Comparison of ENCODE assay signal across 2 cellular contexts in genomic region chr1:205929812-205930577, GRCh38.
TF ChIP-seq lines count a peak whose summit lies in the region.

No MANE protein-coding gene starts in this region.

TF ChIP-seq in HEK293, 187 proteins besides CTCF, POLR2A, EP300 and RAD21 (continued from another document):
- TF ChIP-seq KLF1 (tag by site-specific recombination; IDR thresholded peaks at IDR 0.05) (no peak), EGR2 (tag by site-specific recombination; IDR thresholded peaks at IDR 0.05; ENCODE audit: low read depth) (0 out of 2 replicates have a peak, but pooled peaks have one; percentile 24), ZNF157 (tag by site-specific recombination; IDR thresholded peaks at IDR 0.05) (no peak), PRDM6 (tag by site-specific recombination; IDR thresholded peaks at IDR 0.05) (no peak)

TF ChIP-seq in H1, 55 proteins besides CTCF, POLR2A, EP300 and RAD21:
- TF ChIP-seq, protein P1, sequence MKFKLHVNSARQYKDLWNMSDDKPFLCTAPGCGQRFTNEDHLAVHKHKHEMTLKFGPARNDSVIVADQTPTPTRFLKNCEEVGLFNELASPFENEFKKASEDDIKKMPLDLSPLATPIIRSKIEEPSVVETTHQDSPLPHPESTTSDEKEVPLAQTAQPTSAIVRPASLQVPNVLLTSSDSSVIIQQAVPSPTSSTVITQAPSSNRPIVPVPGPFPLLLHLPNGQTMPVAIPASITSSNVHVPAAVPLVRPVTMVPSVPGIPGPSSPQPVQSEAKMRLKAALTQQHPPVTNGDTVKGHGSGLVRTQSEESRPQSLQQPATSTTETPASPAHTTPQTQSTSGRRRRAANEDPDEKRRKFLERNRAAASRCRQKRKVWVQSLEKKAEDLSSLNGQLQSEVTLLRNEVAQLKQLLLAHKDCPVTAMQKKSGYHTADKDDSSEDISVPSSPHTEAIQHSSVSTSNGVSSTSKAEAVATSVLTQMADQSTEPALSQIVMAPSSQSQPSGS (IDR thresholded peaks at IDR 0.05; ENCODE audit: low read length), result no peak
- no peak for TF ChIP-seq TCF12 (IDR thresholded peaks at IDR 0.05; ENCODE audit: low read depth, low read length)
- TF ChIP-seq KDM5A (IDR thresholded peaks at IDR 0.05; ENCODE audit: low read length), result no peak
- TF ChIP-seq SP2 (IDR thresholded peaks at IDR 0.05; ENCODE audit: low read length), result no peak
- TF ChIP-seq HDAC2 (IDR thresholded peaks at IDR 0.05; ENCODE audit: borderline replicate concordance in 1 of 2, low read depth in 2 of 2, low read length in 2 of 2), result no peak
- TF ChIP-seq ASH2L (IDR thresholded peaks at IDR 0.05; ENCODE audit: low read length), result no peak
- no peak for TF ChIP-seq SIX5 (IDR thresholded peaks at IDR 0.05; ENCODE audit: low read depth, low read length)
- TF ChIP-seq SAP30 (IDR thresholded peaks at IDR 0.05; ENCODE audit: insufficient read depth, insufficient replicate concordance, low read length), result no peak
- TF ChIP-seq CHD1 (IDR thresholded peaks at IDR 0.05; ENCODE audit: low read depth, low read length), result no peak
- no peak for TF ChIP-seq SP1 (IDR thresholded peaks at IDR 0.05; ENCODE audit: low read depth, low read length)
- no peak for TF ChIP-seq RBBP5 (IDR thresholded peaks at IDR 0.05; ENCODE audit: borderline replicate concordance, low read depth, low read length)
- no peak for TF ChIP-seq TBP (IDR thresholded peaks at IDR 0.05; ENCODE audit: low read depth, low read length)
- no peak for TF ChIP-seq E2F6 (IDR thresholded peaks at IDR 0.05)
- TF ChIP-seq, protein P2, sequence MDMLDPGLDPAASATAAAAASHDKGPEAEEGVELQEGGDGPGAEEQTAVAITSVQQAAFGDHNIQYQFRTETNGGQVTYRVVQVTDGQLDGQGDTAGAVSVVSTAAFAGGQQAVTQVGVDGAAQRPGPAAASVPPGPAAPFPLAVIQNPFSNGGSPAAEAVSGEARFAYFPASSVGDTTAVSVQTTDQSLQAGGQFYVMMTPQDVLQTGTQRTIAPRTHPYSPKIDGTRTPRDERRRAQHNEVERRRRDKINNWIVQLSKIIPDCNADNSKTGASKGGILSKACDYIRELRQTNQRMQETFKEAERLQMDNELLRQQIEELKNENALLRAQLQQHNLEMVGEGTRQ (IDR thresholded peaks at IDR 0.05; ENCODE audit: low read length), result no peak
- TF ChIP-seq, protein P3, sequence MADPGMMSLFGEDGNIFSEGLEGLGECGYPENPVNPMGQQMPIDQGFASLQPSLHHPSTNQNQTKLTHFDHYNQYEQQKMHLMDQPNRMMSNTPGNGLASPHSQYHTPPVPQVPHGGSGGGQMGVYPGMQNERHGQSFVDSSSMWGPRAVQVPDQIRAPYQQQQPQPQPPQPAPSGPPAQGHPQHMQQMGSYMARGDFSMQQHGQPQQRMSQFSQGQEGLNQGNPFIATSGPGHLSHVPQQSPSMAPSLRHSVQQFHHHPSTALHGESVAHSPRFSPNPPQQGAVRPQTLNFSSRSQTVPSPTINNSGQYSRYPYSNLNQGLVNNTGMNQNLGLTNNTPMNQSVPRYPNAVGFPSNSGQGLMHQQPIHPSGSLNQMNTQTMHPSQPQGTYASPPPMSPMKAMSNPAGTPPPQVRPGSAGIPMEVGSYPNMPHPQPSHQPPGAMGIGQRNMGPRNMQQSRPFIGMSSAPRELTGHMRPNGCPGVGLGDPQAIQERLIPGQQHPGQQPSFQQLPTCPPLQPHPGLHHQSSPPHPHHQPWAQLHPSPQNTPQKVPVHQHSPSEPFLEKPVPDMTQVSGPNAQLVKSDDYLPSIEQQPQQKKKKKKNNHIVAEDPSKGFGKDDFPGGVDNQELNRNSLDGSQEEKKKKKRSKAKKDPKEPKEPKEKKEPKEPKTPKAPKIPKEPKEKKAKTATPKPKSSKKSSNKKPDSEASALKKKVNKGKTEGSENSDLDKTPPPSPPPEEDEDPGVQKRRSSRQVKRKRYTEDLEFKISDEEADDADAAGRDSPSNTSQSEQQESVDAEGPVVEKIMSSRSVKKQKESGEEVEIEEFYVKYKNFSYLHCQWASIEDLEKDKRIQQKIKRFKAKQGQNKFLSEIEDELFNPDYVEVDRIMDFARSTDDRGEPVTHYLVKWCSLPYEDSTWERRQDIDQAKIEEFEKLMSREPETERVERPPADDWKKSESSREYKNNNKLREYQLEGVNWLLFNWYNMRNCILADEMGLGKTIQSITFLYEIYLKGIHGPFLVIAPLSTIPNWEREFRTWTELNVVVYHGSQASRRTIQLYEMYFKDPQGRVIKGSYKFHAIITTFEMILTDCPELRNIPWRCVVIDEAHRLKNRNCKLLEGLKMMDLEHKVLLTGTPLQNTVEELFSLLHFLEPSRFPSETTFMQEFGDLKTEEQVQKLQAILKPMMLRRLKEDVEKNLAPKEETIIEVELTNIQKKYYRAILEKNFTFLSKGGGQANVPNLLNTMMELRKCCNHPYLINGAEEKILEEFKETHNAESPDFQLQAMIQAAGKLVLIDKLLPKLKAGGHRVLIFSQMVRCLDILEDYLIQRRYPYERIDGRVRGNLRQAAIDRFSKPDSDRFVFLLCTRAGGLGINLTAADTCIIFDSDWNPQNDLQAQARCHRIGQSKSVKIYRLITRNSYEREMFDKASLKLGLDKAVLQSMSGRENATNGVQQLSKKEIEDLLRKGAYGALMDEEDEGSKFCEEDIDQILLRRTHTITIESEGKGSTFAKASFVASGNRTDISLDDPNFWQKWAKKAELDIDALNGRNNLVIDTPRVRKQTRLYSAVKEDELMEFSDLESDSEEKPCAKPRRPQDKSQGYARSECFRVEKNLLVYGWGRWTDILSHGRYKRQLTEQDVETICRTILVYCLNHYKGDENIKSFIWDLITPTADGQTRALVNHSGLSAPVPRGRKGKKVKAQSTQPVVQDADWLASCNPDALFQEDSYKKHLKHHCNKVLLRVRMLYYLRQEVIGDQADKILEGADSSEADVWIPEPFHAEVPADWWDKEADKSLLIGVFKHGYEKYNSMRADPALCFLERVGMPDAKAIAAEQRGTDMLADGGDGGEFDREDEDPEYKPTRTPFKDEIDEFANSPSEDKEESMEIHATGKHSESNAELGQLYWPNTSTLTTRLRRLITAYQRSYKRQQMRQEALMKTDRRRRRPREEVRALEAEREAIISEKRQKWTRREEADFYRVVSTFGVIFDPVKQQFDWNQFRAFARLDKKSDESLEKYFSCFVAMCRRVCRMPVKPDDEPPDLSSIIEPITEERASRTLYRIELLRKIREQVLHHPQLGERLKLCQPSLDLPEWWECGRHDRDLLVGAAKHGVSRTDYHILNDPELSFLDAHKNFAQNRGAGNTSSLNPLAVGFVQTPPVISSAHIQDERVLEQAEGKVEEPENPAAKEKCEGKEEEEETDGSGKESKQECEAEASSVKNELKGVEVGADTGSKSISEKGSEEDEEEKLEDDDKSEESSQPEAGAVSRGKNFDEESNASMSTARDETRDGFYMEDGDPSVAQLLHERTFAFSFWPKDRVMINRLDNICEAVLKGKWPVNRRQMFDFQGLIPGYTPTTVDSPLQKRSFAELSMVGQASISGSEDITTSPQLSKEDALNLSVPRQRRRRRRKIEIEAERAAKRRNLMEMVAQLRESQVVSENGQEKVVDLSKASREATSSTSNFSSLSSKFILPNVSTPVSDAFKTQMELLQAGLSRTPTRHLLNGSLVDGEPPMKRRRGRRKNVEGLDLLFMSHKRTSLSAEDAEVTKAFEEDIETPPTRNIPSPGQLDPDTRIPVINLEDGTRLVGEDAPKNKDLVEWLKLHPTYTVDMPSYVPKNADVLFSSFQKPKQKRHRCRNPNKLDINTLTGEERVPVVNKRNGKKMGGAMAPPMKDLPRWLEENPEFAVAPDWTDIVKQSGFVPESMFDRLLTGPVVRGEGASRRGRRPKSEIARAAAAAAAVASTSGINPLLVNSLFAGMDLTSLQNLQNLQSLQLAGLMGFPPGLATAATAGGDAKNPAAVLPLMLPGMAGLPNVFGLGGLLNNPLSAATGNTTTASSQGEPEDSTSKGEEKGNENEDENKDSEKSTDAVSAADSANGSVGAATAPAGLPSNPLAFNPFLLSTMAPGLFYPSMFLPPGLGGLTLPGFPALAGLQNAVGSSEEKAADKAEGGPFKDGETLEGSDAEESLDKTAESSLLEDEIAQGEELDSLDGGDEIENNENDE (IDR thresholded peaks at IDR 0.05; ENCODE audit: insufficient replicate concordance, low read length), result no peak
- no peak for TF ChIP-seq TAF7 (optimal IDR thresholded peaks at IDR 0.05; ENCODE audit: borderline replicate concordance, low read depth, low read length)
- no peak for TF ChIP-seq GTF2F1 (IDR thresholded peaks at IDR 0.05; ENCODE audit: borderline replicate concordance, low read depth, low read length)
- no peak for TF ChIP-seq BACH1 (IDR thresholded peaks at IDR 0.05; ENCODE audit: low read length)
- no peak for TF ChIP-seq JUND (IDR thresholded peaks at IDR 0.05; ENCODE audit: low read length)
